19 cellular contexts compared by ENCODE assay signal in the genomic region with DNA sequence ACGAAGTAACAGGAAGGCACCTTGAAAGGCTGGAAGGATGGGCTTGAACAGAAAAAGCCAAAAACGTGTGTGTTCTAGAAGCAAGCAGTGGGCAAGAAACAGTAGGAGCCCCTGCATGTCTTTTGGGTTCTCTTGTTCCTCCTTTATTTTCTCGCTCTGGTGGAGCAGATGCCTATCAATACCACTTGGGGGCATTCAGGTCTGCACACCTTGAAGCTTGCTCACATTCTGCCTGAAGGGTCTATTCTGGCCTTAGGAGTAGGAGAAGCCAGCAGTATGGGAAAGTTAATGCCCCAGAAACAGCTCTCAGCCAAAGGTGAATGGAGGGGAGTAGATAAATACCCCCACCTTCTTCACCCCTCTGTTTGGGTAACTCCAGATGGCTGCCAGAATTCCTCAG.
"Had no signal": no experiment of that assay in that cellular context is flagged by ENCODE, and none has a peak within 500 bp of the region (broad histone marks: within the 10 kb centered on the region; RNA-seq: fewer than 3 reads in every experiment).

No MANE protein-coding gene starts in this region.

- FAIRE-seq: bronchial epithelial cell had no signal

- H3K4me3 ChIP-seq: coronary artery, gastroesophageal sphincter, upper lobe of left lung had no signal

- DNase-seq: activated B cell treated with CpG ODN at 0.5 μM for 24 hours; activated CD4-positive, alpha-beta memory T cell treated with anti-CD3 and anti-CD28 coated beads for 36 hours; activated CD4-positive, alpha-beta T cell treated with anti-CD3 and anti-CD28 coated beads for 4 hours; activated naive CD4-positive, alpha-beta T cell treated with anti-CD3 and anti-CD28 coated beads for 36 hours; activated T-cell treated with anti-CD3 and anti-CD28 coated beads, Interleukin-2, amount 50 U/mL, for 48 hours; amygdala; cerebellar nuclear complex; head of caudate nucleus; stimulated activated CD4-positive, alpha-beta T cell treated with anti-CD3 and anti-CD28 coated beads, Interleukin-4, amount 100 ng/mL, for 1 hour; stimulated activated naive CD8-positive, alpha-beta T cell treated with anti-CD3 and anti-CD28 coated beads, Interleukin-15, Interleukin-2, amounts not matched to agents 100 U/mL and 50 U/mL, for 24 hours; T-helper 1 cell; T-helper 9 cell; upper lobe of left lung had no signal

- H3K9me3 ChIP-seq: gastroesophageal sphincter, upper lobe of left lung had no signal

- H3K9me3 Mint-ChIP-seq: activated B cell treated with CpG ODN at 0.5 μM for 24 hours; activated CD4-positive, alpha-beta memory T cell treated with anti-CD3 and anti-CD28 coated beads for 36 hours had no signal

- H3K27ac Mint-ChIP-seq: activated B cell treated with CpG ODN at 0.5 μM for 24 hours; activated CD4-positive, alpha-beta memory T cell treated with anti-CD3 and anti-CD28 coated beads for 36 hours; activated naive CD4-positive, alpha-beta T cell treated with anti-CD3 and anti-CD28 coated beads for 36 hours; natural killer cell treated with Interleukin-12 subunit alpha and Interleukin-12 subunit beta and Interleukin-15 and Interleukin-18, amount 100 ng/mL, for 72 hours; progenitor cell of endocrine pancreas had no signal

- H3K27me3 ChIP-seq: gastroesophageal sphincter, upper lobe of left lung had no signal

- H3K27me3 Mint-ChIP-seq: activated B cell treated with CpG ODN at 0.5 μM for 24 hours; activated CD4-positive, alpha-beta memory T cell treated with anti-CD3 and anti-CD28 coated beads for 36 hours; progenitor cell of endocrine pancreas had no signal

- ATAC-seq: gastroesophageal sphincter; natural killer cell treated with Interleukin-12 subunit alpha and Interleukin-12 subunit beta and Interleukin-15 and Interleukin-18, amount 100 ng/mL, for 72 hours; stimulated activated naive CD8-positive, alpha-beta T cell treated with anti-CD3 and anti-CD28 coated beads, Interleukin-15, Interleukin-2, amounts not matched to agents 100 U/mL and 50 U/mL, for 24 hours had no signal

- H3K4me1 ChIP-seq: gastroesophageal sphincter, upper lobe of left lung had no signal

- H3K36me3 Mint-ChIP-seq: activated CD4-positive, alpha-beta memory T cell treated with anti-CD3 and anti-CD28 coated beads for 36 hours; natural killer cell treated with Interleukin-12 subunit alpha and Interleukin-12 subunit beta and Interleukin-15 and Interleukin-18, amount 100 ng/mL, for 72 hours had no signal

- H3K36me3 ChIP-seq: gastroesophageal sphincter, upper lobe of left lung had no signal

- H3K4me1 Mint-ChIP-seq: activated B cell treated with CpG ODN at 0.5 μM for 24 hours had no signal

- H3K4me3 Mint-ChIP-seq: activated B cell treated with CpG ODN at 0.5 μM for 24 hours; activated CD4-positive, alpha-beta memory T cell treated with anti-CD3 and anti-CD28 coated beads for 36 hours; activated naive CD4-positive, alpha-beta T cell treated with anti-CD3 and anti-CD28 coated beads for 36 hours; natural killer cell treated with Interleukin-12 subunit alpha and Interleukin-12 subunit beta and Interleukin-15 and Interleukin-18, amount 100 ng/mL, for 72 hours had no signal

- H3K27ac ChIP-seq: coronary artery, epithelial cell of prostate, gastroesophageal sphincter, upper lobe of left lung had no signal
